8 cellular contexts compared by ENCODE assay signal in the genomic region with DNA sequence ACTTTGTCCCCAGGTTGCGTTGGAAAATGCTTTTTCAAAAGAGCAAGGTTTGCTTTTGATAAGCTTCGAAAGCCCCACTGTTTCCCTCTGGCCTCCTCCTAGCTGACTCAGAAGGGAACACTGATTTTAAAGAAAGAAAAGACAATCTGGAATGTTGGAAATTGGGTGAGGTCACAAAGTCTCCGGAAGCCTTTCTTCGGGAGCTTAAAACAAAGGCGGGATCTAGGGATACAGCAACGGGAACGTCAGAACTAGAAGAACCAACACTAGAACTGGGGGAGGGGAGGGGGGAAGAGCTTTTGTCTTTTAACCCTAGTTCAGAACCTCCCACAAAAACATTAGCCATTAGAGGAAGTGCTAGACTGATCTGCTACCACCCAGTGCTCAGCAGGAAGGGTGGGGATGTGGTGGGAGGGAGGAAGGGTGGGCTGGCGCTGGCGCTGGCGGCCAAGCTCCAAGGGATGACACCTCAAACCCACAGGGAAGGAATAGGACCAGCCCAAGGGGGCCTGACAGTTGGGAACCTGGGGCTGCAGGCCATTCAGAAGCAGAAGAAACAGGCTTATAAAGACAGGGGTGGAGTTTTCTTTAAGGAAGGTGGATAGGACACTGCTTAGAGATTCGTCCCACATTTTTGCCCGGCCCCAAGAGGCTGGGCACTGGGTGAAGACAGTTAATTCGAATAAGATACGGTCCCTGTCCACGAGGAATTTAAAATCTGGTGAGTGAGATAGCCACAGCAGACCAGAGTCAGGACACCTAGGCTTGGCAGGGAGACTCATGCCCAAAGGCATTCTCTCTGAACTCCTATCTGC. TPM values are rescaled to one million over a fixed set of nuclear protein-coding genes. Genes with fewer than 3 reads are reported as not detected.
A peak's percentile ranks its signal among the peaks of the same experiment; 100 is the strongest.
DNase-seq lines count a peak whose midpoint lies in the region; ATAC-seq and TF ChIP-seq lines count a peak whose summit lies in the region.

No MANE protein-coding gene starts in this region.

- H4K20me1 ChIP-seq in IMR-90 (ENCODE audit: insufficient read depth, low read length): peaks cover 23% of the 10 kb centered on the region
- H4K20me1 ChIP-seq in smooth muscle cell (ENCODE audit: low read depth): peaks cover 20% of the 10 kb centered on the region

- H3K9ac ChIP-seq in IMR-90 (ENCODE audit: low read depth, low read length): peak overlapping the region; percentile 99
- peak overlapping the region; percentile 97 for H3K9ac ChIP-seq in smooth muscle cell (ENCODE audit: low read depth)

- H3K4me1 Mint-ChIP-seq in T-helper 17 cell: peaks cover 28% of the 10 kb centered on the region

- peak overlapping the region; percentile 75 for H3K23ac ChIP-seq in IMR-90 (ENCODE audit: low read depth, low read length)

- no peaks in the 10 kb centered on the region for H3K9me1 ChIP-seq in IMR-90 (ENCODE audit: insufficient read depth, low read length)

- dilution Hi-C loops in IMR-90 (cut with HindIII; ENCODE audit: low sequenced_read_pairs, unreplicated experiment): no loop called here

- H3K79me2 ChIP-seq in smooth muscle cell (ENCODE audit: low read depth): peaks cover 14% of the 10 kb centered on the region

- POLR2A ChIA-PET in IMR-90 (lab: Charles Lee; ENCODE audit: unreplicated experiment): interaction anchor here (0.8 to 1.1 kb wide), 4 partner anchors 9 to 39 kb away, joined by 3 to 31 read pairs (median 18); no protein-coding TSS in a partner anchor

- peak overlapping the region; percentile 65 for H4K91ac ChIP-seq in IMR-90 (ENCODE audit: insufficient read depth, low read depth, low read length)

- intact Hi-C loops in IMR-90 (cut with micrococcal nuclease): loop anchor here (1.0 kb wide), 1 partner anchor 13 kb away; no protein-coding TSS in a partner anchor

- peak overlapping the region; percentile 92 for H3K4me3 Mint-ChIP-seq in T-helper 17 cell

- H3K14ac ChIP-seq in IMR-90 (replicated peaks; ENCODE audit: low read depth, low read length): peak overlapping the region; percentile 99

- TF ChIP-seq CTCF in GM20000 (IDR thresholded peaks at IDR 0.05; ENCODE audit: extremely low read depth, missing control alignments) (no peak), IMR-90 (conservative IDR thresholded peaks at IDR 0.05; ENCODE audit: low read depth, low read length) (no peak), smooth muscle cell (IDR thresholded peaks at IDR 0.05; ENCODE audit: borderline replicate concordance, insufficient read depth, poor library complexity, severe bottlenecking) (no peak)

- peak overlapping the region; percentile 93 for H3K27ac ChIP-seq in IMR-90 (ENCODE audit: insufficient read depth, low read length)
- peak overlapping the region; percentile 90 for H3K27ac ChIP-seq in smooth muscle cell (ENCODE audit: low read depth)

- H2BK120ac ChIP-seq in IMR-90 (ENCODE audit: low read depth, low read length): 0 out of 2 replicates have a peak overlapping the region, but pooled peaks have one; percentile 1

- ATAC-seq in IMR-90 (ENCODE audit: low read depth) (peak; percentile 13), T-helper 17 cell (peak; percentile 24)

- H3K79me1 ChIP-seq in IMR-90 (ENCODE audit: low read depth in 1 of 2, low read length in 2 of 2): peaks cover 13 to 40% of the 10 kb centered on the region in 2 experiments

- H3K4me1 ChIP-seq in IMR-90 (ENCODE audit: control insufficient read depth, insufficient read depth, low read length) (peaks cover 2% of the 10 kb centered on the region; the same call in 1 of the 2 replicates), smooth muscle cell (ENCODE audit: low read depth) (peaks cover 10% of the 10 kb centered on the region)

- no peak overlapping the region; the same call in 2 of the 3 replicates for H2BK15ac ChIP-seq in IMR-90 (ENCODE audit: low read depth, low read length)

- H3K36me3 ChIP-seq in IMR-90 (ENCODE audit: control insufficient read depth, insufficient read depth, low read length) (peaks cover 22% of the 10 kb centered on the region), smooth muscle cell (ENCODE audit: low read depth) (no peaks in the 10 kb centered on the region)

- peak overlapping the region; percentile 93 for H3K27ac Mint-ChIP-seq in T-helper 17 cell

- peak overlapping the region; percentile 88 for H2BK5ac ChIP-seq in IMR-90 (ENCODE audit: low read depth, low read length, poor library complexity, severe bottlenecking)

- H3K9me3 ChIP-seq in IMR-90 (ENCODE audit: control insufficient read depth, insufficient read depth, low read length) (no peaks in the 10 kb centered on the region), T-helper 17 cell (ENCODE audit: control insufficient read depth, low read length, poor library complexity, severe bottlenecking) (no peaks in the 10 kb centered on the region), smooth muscle cell (replicated peaks; ENCODE audit: low read depth) (no peaks in the 10 kb centered on the region)

- no peaks in the 10 kb centered on the region for H3K27me3 Mint-ChIP-seq in T-helper 17 cell

- peak overlapping the region; percentile 86 for H3K4me3 ChIP-seq in IMR-90 (ENCODE audit: insufficient read depth, low read depth, low read length)
- peak overlapping the region; percentile 98 for H3K4me3 ChIP-seq in smooth muscle cell

- in situ Hi-C loops in IMR-90 (cut with MboI; ENCODE audit: low sequenced_read_pairs): no loop called here

- peak overlapping the region; percentile 97 for H3K56ac ChIP-seq in IMR-90 (ENCODE audit: extremely low read depth, insufficient read depth, low read length)

- no peak overlapping the region for H2BK20ac ChIP-seq in IMR-90 (ENCODE audit: low read depth, low read length)

- H3K4ac ChIP-seq in IMR-90 (ENCODE audit: low read depth, low read length): peak overlapping the region; percentile 77

- WGBS in IMR-90 (ENCODE audit: extremely low coverage in 2 of 2, insufficient read length in 1 of 2), 2 experiments: 23% methylated on average over 5 of the region's 15 CpGs; no CpG with 5 or more reads in 1 of the 2 experiments
- 17% methylated on average over 14 of the region's 15 CpGs for WGBS in smooth muscle cell (ENCODE audit: low lambda C conversion rate)

- BruUV-seq in IMR-90 (replicated peaks; lab: Mats Ljungman, UMichigan): no TSS peak

- TF ChIP-seq RAD21 in IMR-90 (IDR thresholded peaks at IDR 0.05; ENCODE audit: low read length): no peak

- peak overlapping the region; percentile 88 for H3K18ac ChIP-seq in IMR-90 (ENCODE audit: low read depth, low read length)

- peak overlapping the region; percentile 99 for H2AK9ac ChIP-seq in IMR-90 (replicated peaks; ENCODE audit: low read depth, low read length, poor library complexity)

- H4K8ac ChIP-seq in IMR-90 (ENCODE audit: low read depth in 2 of 2, low read length in 2 of 2): peak overlapping the region; percentile 84 to 86

- peak; percentile 45; the same call in 1 of the 2 replicates for TF ChIP-seq POLR2A in IMR-90 (IDR thresholded peaks at IDR 0.05; ENCODE audit: low read depth, low read length)

- H2AK5ac ChIP-seq in IMR-90 (ENCODE audit: low read depth, low read length): peak overlapping the region; percentile 90

- no peaks in the 10 kb centered on the region for H3K27me3 ChIP-seq in IMR-90 (ENCODE audit: control insufficient read depth, insufficient read depth, low read length)
- no peaks in the 10 kb centered on the region for H3K27me3 ChIP-seq in smooth muscle cell (ENCODE audit: low read depth)

- CTCF ChIA-PET in IMR-90 (lab: Yijun Ruan, JAX): interaction anchor here (0.6 to 0.9 kb wide), 3 partner anchors 13 to 100 kb away, joined by 3 to 5 read pairs (median 4); no protein-coding TSS in a partner anchor

- H3F3A ChIP-seq in smooth muscle cell (ENCODE audit: low read depth): peaks cover 9% of the 10 kb centered on the region

- H4K5ac ChIP-seq in IMR-90 (ENCODE audit: low read depth, low read length): peak overlapping the region; percentile 56

- peaks cover 2% of the 10 kb centered on the region for H3K36me3 Mint-ChIP-seq in T-helper 17 cell (ENCODE audit: low read depth)

- no peak overlapping the region for H2AFZ ChIP-seq in IMR-90 (replicated peaks; ENCODE audit: low read length, poor library complexity)
- no peak overlapping the region for H2AFZ ChIP-seq in smooth muscle cell (ENCODE audit: low read depth)

- H3K4me2 ChIP-seq in IMR-90 (ENCODE audit: low read depth, low read length) (peak overlapping the region; percentile 88), smooth muscle cell (peak overlapping the region; percentile 100)

- DNase-seq in DMS79 treated with DMSO at 0.1 percent for 48 hours (lab: John Stamatoyannopoulos, UW) (peak; percentile 19), GM20000 (ENCODE audit: low spot score) (peak; percentile 83), IMR-90 (peak; percentile 75), T-helper 17 cell (peak in 2 of 3 donors; percentile 38 to 41), cerebellum (ENCODE audit: low spot score) (peak; percentile 35), islet precursor cell (peak; percentile 81), smooth muscle cell (lab: John Stamatoyannopoulos, UW; ENCODE audit: unreplicated experiment) (no peak), hippocampal formation (lab: John Stamatoyannopoulos, UW) (no peak)

TF ChIP-seq in IMR-90, 13 proteins besides CTCF, POLR2A, EP300 and RAD21:
- TF ChIP-seq MAZ (IDR thresholded peaks at IDR 0.05; ENCODE audit: borderline replicate concordance, low read depth, low read length): peak; percentile 32; the same call in 1 of the 2 replicates
- TF ChIP-seq, protein P1, sequence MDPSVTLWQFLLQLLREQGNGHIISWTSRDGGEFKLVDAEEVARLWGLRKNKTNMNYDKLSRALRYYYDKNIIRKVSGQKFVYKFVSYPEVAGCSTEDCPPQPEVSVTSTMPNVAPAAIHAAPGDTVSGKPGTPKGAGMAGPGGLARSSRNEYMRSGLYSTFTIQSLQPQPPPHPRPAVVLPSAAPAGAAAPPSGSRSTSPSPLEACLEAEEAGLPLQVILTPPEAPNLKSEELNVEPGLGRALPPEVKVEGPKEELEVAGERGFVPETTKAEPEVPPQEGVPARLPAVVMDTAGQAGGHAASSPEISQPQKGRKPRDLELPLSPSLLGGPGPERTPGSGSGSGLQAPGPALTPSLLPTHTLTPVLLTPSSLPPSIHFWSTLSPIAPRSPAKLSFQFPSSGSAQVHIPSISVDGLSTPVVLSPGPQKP (IDR thresholded peaks at IDR 0.05; ENCODE audit: borderline replicate concordance, low read depth, low read length): no peak

RNA-seq across cellular contexts. Expression of a gene that starts 1.7 kb away (rescaled TPM):
- 842 and 3,620 TPM in 2 replicates for total RNA-seq in IMR-90 (2012; rRNA removed)
- polyA plus RNA-seq in IMR-90 (2012; rRNA removed): 5,527 and 7,531 TPM in 2 replicates
- 7,585 and 16,787 TPM in 2 replicates for polyA plus RNA-seq in IMR-90 (2012; cell fraction: cytosol; rRNA removed)
- 1,357 and 2,658 TPM in 2 replicates for polyA plus RNA-seq in IMR-90 (2012; cell fraction: nucleus; rRNA removed; ENCODE audit: low replicate concordance)
- 1,000 to 10,000 TPM; 1,429 to 1,736 TPM for total RNA-seq in T-helper 17 cell
- 1,631 TPM for total RNA-seq in cerebellum
- 7,008 and 8,051 TPM in 2 replicates for total RNA-seq in smooth muscle cell
- 5,467 and 5,517 TPM in 2 replicates for polyA plus RNA-seq in smooth muscle cell

RNA-seq across cellular contexts. Expression of a gene that starts 26.2 kb away (rescaled TPM):
- 19.7 and 20.3 TPM in 2 replicates for total RNA-seq in IMR-90 (2012; rRNA removed)
- 15.3 and 17.6 TPM in 2 replicates for polyA plus RNA-seq in IMR-90 (2012; rRNA removed)
- 8.1 and 12.6 TPM in 2 replicates for polyA plus RNA-seq in IMR-90 (2012; cell fraction: cytosol; rRNA removed)
- 7.4 and 9.4 TPM in 2 replicates for polyA plus RNA-seq in IMR-90 (2012; cell fraction: nucleus; rRNA removed; ENCODE audit: low replicate concordance)
- total RNA-seq in T-helper 17 cell: 10 to 100 TPM; 60.5 to 93.7 TPM
- total RNA-seq in cerebellum: 1.4 TPM
- total RNA-seq in smooth muscle cell: 0.31 TPM in 1 of 2 replicates, not detected in the other
- polyA plus RNA-seq in smooth muscle cell: 0.11 and 1.1 TPM in 2 replicates

Comparison
In these comparisons a context has a peak if more than half of its experiments do, and no peak if none do; other contexts are left out.
1. DNase-seq: peak in DMS79 treated with DMSO at 0.1 percent for 48 hours (single experiment), GM20000 (single experiment), IMR-90 (single experiment), T-helper 17 cell (2 of 3), cerebellum (single experiment) and islet precursor cell (single experiment); none in smooth muscle cell (single experiment) and hippocampal formation (0 of 2).